6 cellular contexts compared by ENCODE assay signal in genomic region chr9:137579259-137579604, GRCh38. TPM values are rescaled to one million over a fixed set of nuclear protein-coding genes. Genes with fewer than 3 reads are reported as not detected.
A peak's percentile ranks its signal among the peaks of the same experiment; 100 is the strongest.
DNase-seq lines count a peak whose midpoint lies in the region; ATAC-seq and TF ChIP-seq lines count a peak whose summit lies in the region.

No MANE protein-coding gene starts in this region.

- peak overlapping the region; percentile 80 for H3K4me3 Mint-ChIP-seq in activated CD4-positive, alpha-beta T cell treated with anti-CD3 and anti-CD28 coated beads for 36 hours

- H3K4me3 ChIP-seq in fibroblast of the aortic adventitia (ENCODE audit: low read depth, low read length) (peak overlapping the region; percentile 89), testis (peak overlapping the region; percentile 95 to 98)

- POLR2A ChIA-PET in activated CD4-positive, alpha-beta T cell treated with anti-CD3 and anti-CD28 coated beads for 36 hours (lab: Charles Lee), result no interaction called here

- WGBS in testis, 2 donors, result 27 to 31% methylated on average over 8 to 19 of the region's 19 CpGs

- intact Hi-C loops in activated CD4-positive, alpha-beta T cell treated with anti-CD3 and anti-CD28 coated beads for 36 hours (cut with DNase I, micrococcal nuclease), result loop anchor here in 1 of 2 experiments (2.0 kb wide), 1 partner anchor 44 kb away; no protein-coding TSS in a partner anchor
- intact Hi-C loops in testis (cut with DNase I; ENCODE audit: low total_unique reads), result no loop called here

- H3K9me3 Mint-ChIP-seq in activated CD4-positive, alpha-beta T cell treated with anti-CD3 and anti-CD28 coated beads for 36 hours (ENCODE audit: low read depth), result no peaks in the 10 kb centered on the region

- H3K4me1 ChIP-seq in testis, result peaks cover 6% of the 10 kb centered on the region

- peak overlapping the region; percentile 28 to 77 for H3K27ac ChIP-seq in testis

- peaks cover 28% of the 10 kb centered on the region for H3K4me1 Mint-ChIP-seq in activated CD4-positive, alpha-beta T cell treated with anti-CD3 and anti-CD28 coated beads for 36 hours

- no peaks in the 10 kb centered on the region for H3K27me3 ChIP-seq in testis

- no peak for DNase-seq in activated CD4-positive, alpha-beta T cell treated with anti-CD3 and anti-CD28 coated beads for 36 hours
- no peak for DNase-seq in activated CD4-positive, alpha-beta T cell treated with anti-CD3 and anti-CD28 coated beads for 1 hour
- DNase-seq in fibroblast of the aortic adventitia (ENCODE audit: low read depth), result no peak
- no peak for DNase-seq in testis
- no peak for DNase-seq in activated CD4-positive, CD25-positive, alpha-beta regulatory T cell (lab: John Stamatoyannopoulos, UW)

- peaks cover 36% of the 10 kb centered on the region for H3K36me3 Mint-ChIP-seq in activated CD4-positive, alpha-beta T cell treated with anti-CD3 and anti-CD28 coated beads for 36 hours (ENCODE audit: low read depth)

- no peak for ATAC-seq in activated CD4-positive, alpha-beta T cell treated with anti-CD3 and anti-CD28 coated beads for 36 hours
- no peak for ATAC-seq in GM19455 (IDR thresholded peaks at IDR 0.05; ENCODE audit: unreplicated experiment)

- TF ChIP-seq CTCF in fibroblast of the aortic adventitia (IDR thresholded peaks at IDR 0.05; ENCODE audit: insufficient read depth, low read length), result no peak
- TF ChIP-seq CTCF in testis (IDR thresholded peaks at IDR 0.05), result no peak

- no peaks in the 10 kb centered on the region for H3K27me3 Mint-ChIP-seq in activated CD4-positive, alpha-beta T cell treated with anti-CD3 and anti-CD28 coated beads for 36 hours

- no peak for TF ChIP-seq POLR2A in testis (IDR thresholded peaks at IDR 0.05)

- no peaks in the 10 kb centered on the region for H3K36me3 ChIP-seq in testis (ENCODE audit: low read depth, missing control alignments)

- H3K9me3 ChIP-seq in testis, result no peaks in the 10 kb centered on the region

- CTCF ChIA-PET in activated CD4-positive, alpha-beta T cell treated with anti-CD3 and anti-CD28 coated beads for 36 hours (lab: Charles Lee), result interaction anchor here (0.7 to 2.7 kb wide), 6 partner anchors 9 to 693 kb away, joined by 3 to 12 read pairs (median 5); partner anchors contain the start of genes MRPL41, TRAF2 and ZMYND19

- H3K27ac Mint-ChIP-seq in activated CD4-positive, alpha-beta T cell treated with anti-CD3 and anti-CD28 coated beads for 36 hours, result peak overlapping the region; percentile 55

RNA-seq across cellular contexts. Expression of gene DPH7, which starts 0.5 kb away (rescaled TPM):
- total RNA-seq in activated CD4-positive, alpha-beta T cell treated with anti-CD3 and anti-CD28 coated beads for 36 hours, result 10 to 100 TPM; 23.5 to 29.1 TPM
- total RNA-seq in fibroblast of the aortic adventitia (ENCODE audit: low replicate concordance) (16.1 and 20.2 TPM in 2 replicates), testis (10 to 100 TPM; 61.8 to 92.5 TPM)
- polyA plus RNA-seq in testis (ENCODE audit: insufficient read depth, low read depth, low replicate concordance), result 34.7 TPM

RNA-seq across cellular contexts. Expression of gene ZMYND19, which starts 11.1 kb away (rescaled TPM):
- 10 to 100 TPM; 36.2 to 43.0 TPM for total RNA-seq in activated CD4-positive, alpha-beta T cell treated with anti-CD3 and anti-CD28 coated beads for 36 hours
- total RNA-seq in fibroblast of the aortic adventitia (ENCODE audit: low replicate concordance), result 5.1 and 15.5 TPM in 2 replicates
- total RNA-seq in testis, result 10 to 100 TPM; 73.8 to 81.0 TPM
- polyA plus RNA-seq in testis (ENCODE audit: insufficient read depth, low read depth, low replicate concordance), result 72.2 TPM

RNA-seq across cellular contexts. Expression of gene ARRDC1, which starts 26.3 kb away (rescaled TPM):
- total RNA-seq in activated CD4-positive, alpha-beta T cell treated with anti-CD3 and anti-CD28 coated beads for 36 hours, result 10 to 100 TPM; 32.4 to 41.6 TPM
- total RNA-seq in fibroblast of the aortic adventitia (ENCODE audit: low replicate concordance) (1.8 and 15.0 TPM in 2 replicates), testis (10 to 100 TPM; 38.2 to 47.6 TPM)
- 36.8 TPM for polyA plus RNA-seq in testis (ENCODE audit: insufficient read depth, low read depth, low replicate concordance)

RNA-seq across cellular contexts. Expression of gene MRPL41, which starts 27.6 kb away (rescaled TPM):
- 10 to 100 TPM; 20.9 to 26.8 TPM for total RNA-seq in activated CD4-positive, alpha-beta T cell treated with anti-CD3 and anti-CD28 coated beads for 36 hours
- total RNA-seq in fibroblast of the aortic adventitia (ENCODE audit: low replicate concordance) (27.7 and 81.1 TPM in 2 replicates), testis (10 to 100 TPM; 29.8 to 55.0 TPM)
- polyA plus RNA-seq in testis (ENCODE audit: insufficient read depth, low read depth, low replicate concordance), result 25.9 TPM

RNA-seq across cellular contexts. Expression of gene PNPLA7, which starts 29.0 kb away (rescaled TPM):
- 1 to 10 TPM; 3.1 to 3.6 TPM for total RNA-seq in activated CD4-positive, alpha-beta T cell treated with anti-CD3 and anti-CD28 coated beads for 36 hours
- 0.81 and 5.4 TPM in 2 replicates for total RNA-seq in fibroblast of the aortic adventitia (ENCODE audit: low replicate concordance)
- total RNA-seq in testis, result 10 to 100 TPM; 10.9 to 17.8 TPM
- 4.2 TPM for polyA plus RNA-seq in testis (ENCODE audit: insufficient read depth, low read depth, low replicate concordance)
